Comparison of ENCODE assay signal across 3 cellular contexts in genomic region chr12:125175576-125175975, GRCh38.
A peak's percentile ranks its signal among the peaks of the same experiment; 100 is the strongest.
TF ChIP-seq lines count a peak whose summit lies in the region.

No MANE protein-coding gene starts in this region.

TF ChIP-seq in Ishikawa, 13 proteins besides CTCF, POLR2A, EP300 and RAD21 (continued from another document):
- peak; percentile 70 for TF ChIP-seq USF1 (IDR thresholded peaks at IDR 0.05)
- TF ChIP-seq MAX (IDR thresholded peaks at IDR 0.05): no peak
- no peak for TF ChIP-seq REST (IDR thresholded peaks at IDR 0.05; ENCODE audit: low read depth)
- TF ChIP-seq CREB1 (IDR thresholded peaks at IDR 0.05; ENCODE audit: low read depth): no peak

TF ChIP-seq in K562, 482 proteins besides CTCF, POLR2A, EP300 and RAD21 (continued from another document and continues in another):
- TF ChIP-seq ARID3A (IDR thresholded peaks at IDR 0.05; ENCODE audit: borderline replicate concordance, low read depth, low read length) (no peak), ATF3 (IDR thresholded peaks at IDR 0.05) (0 out of 2 replicates have a peak, but pooled peaks have one; percentile 11), ATF3 (CRISPR knock-in tag; conservative IDR thresholded peaks at IDR 0.05) (no peak), MAX (CRISPR knock-in tag; IDR thresholded peaks at IDR 0.05) (no peak), USF2 (CRISPR knock-in tag; IDR thresholded peaks at IDR 0.05) (peak; percentile 85), USF1 (CRISPR knock-in tag; IDR thresholded peaks at IDR 0.05) (peak; percentile 79), SMARCA4 (IDR thresholded peaks at IDR 0.05) (no peak), PBX2 (CRISPR knock-in tag; IDR thresholded peaks at IDR 0.05; ENCODE audit: low read depth) (no peak), PBX2 (tag; conservative IDR thresholded peaks at IDR 0.05; ENCODE audit: low read depth) (no peak), BDP1 (IDR thresholded peaks at IDR 0.05; ENCODE audit: insufficient read depth, insufficient read length) (no peak), ILF3 (IDR thresholded peaks at IDR 0.05; ENCODE audit: borderline replicate concordance) (no peak), PPARD (CRISPR knock-in tag; IDR thresholded peaks at IDR 0.05) (no peak), RAD51 (IDR thresholded peaks at IDR 0.05; ENCODE audit: borderline replicate concordance, low read depth) (peak; percentile 48; the same call in 1 of the 2 replicates), BRF2 (IDR thresholded peaks at IDR 0.05; ENCODE audit: borderline replicate concordance, insufficient read depth, insufficient read length) (no peak), ZNF3 (CRISPR knock-in tag; IDR thresholded peaks at IDR 0.05) (no peak), TCF15 (CRISPR knock-in tag; IDR thresholded peaks at IDR 0.05) (no peak)

TF ChIP-seq in HEK293T, 16 proteins besides CTCF, POLR2A, EP300 and RAD21 (continued from another document):
- TF ChIP-seq ARNT (IDR thresholded peaks at IDR 0.05) (no peak), SP1 (IDR thresholded peaks at IDR 0.05) (no peak), LEF1 (IDR thresholded peaks at IDR 0.05; ENCODE audit: borderline replicate concordance) (no peak), FOXK2 (IDR thresholded peaks at IDR 0.05) (no peak), FOXM1 (IDR thresholded peaks at IDR 0.05; ENCODE audit: borderline replicate concordance) (no peak), SUZ12 (IDR thresholded peaks at IDR 0.05) (no peak), TARDBP (IDR thresholded peaks at IDR 0.05) (no peak), CTBP1 (IDR thresholded peaks at IDR 0.05; ENCODE audit: borderline replicate concordance) (no peak), L3MBTL2 (conservative IDR thresholded peaks at IDR 0.05) (no peak), HDGF (IDR thresholded peaks at IDR 0.05; ENCODE audit: borderline replicate concordance) (no peak), BHLHE40 (IDR thresholded peaks at IDR 0.05; ENCODE audit: borderline replicate concordance) (no peak)
TF ChIP-seq in HEK293T: peak in this region for 0.
